ENCODE assay signal across 31 cellular contexts in genomic region chr12:107444771-107445170, GRCh38.
"Had no signal": no experiment of that assay in that cellular context is flagged by ENCODE, and none has a peak within 500 bp of the region (broad histone marks: within the 10 kb centered on the region; RNA-seq: fewer than 3 reads in every experiment).

No MANE protein-coding gene starts in this region.

- DNase-seq: activated CD4-positive, alpha-beta T cell treated with anti-CD3 and anti-CD28 coated beads for 36 hours; activated CD4-positive, alpha-beta T cell treated with anti-CD3 and anti-CD28 coated beads, Interleukin-2, amount 10 ng/mL, durations not matched to agents 7 days and 5 days; activated CD4-positive, alpha-beta T cell treated with anti-CD3 and anti-CD28 coated beads, Interleukin-2, amount 50 U/mL, for 4 hours; activated CD4-positive, CD25-positive, alpha-beta regulatory T cell; activated CD4-positive, CD25-positive, alpha-beta regulatory T cell treated with anti-CD3 and anti-CD28 coated beads, Interleukin-2, amount 50 U/mL, for 72 hours; activated CD8-positive, alpha-beta memory T cell treated with anti-CD3 and anti-CD28 coated beads for 24 hours; activated effector memory CD4-positive, alpha-beta T cell treated with Interleukin-2 at 50 U/mL for 16 hours; activated gamma-delta T cell treated with Interleukin-2 at 50 U/mL for 16 hours; activated naive CD4-positive, alpha-beta T cell treated with anti-CD3 and anti-CD28 coated beads, Interleukin-2, amount 50 U/mL, for 16 hours; activated naive CD4-positive, alpha-beta T cell treated with Interleukin-2 at 50 U/mL for 16 hours; activated T-cell treated with anti-CD3 and anti-CD28 coated beads, Interleukin-2, amount 50 U/mL, for 4 hours; amniotic stem cell; anterior cingulate cortex; brain microvascular endothelial cell; dorsolateral prefrontal cortex; effector memory CD8-positive, alpha-beta T cell; esophagus squamous epithelium; foreskin melanocyte; heart right ventricle; T-helper 1 cell; T-helper 17 cell; T1000 had no signal

- H3K27ac ChIP-seq: brain microvascular endothelial cell, coronary artery, dorsolateral prefrontal cortex, epithelial cell of prostate, esophagus squamous epithelium, gastroesophageal sphincter, heart right ventricle had no signal

- H3K9me3 Mint-ChIP-seq: activated CD4-positive, alpha-beta T cell treated with anti-CD3 and anti-CD28 coated beads, Interleukin-2, amount 10 ng/mL, durations not matched to agents 7 days and 5 days; activated T-cell treated with anti-CD3 and anti-CD28 coated beads, Interleukin-2, amount 50 U/mL, for 4 hours; activated T-helper 17 cell treated with anti-CD3 and anti-CD28 coated beads, Interleukin-2, amount 50 U/mL, for 72 hours; central memory CD8-positive, alpha-beta T cell; dendritic cell treated with granulocyte-macrophage colony-stimulating factor and Interleukin-4, amounts not matched to agents 40 ng/mL and 50 ng/mL, for 4 days; effector memory CD8-positive, alpha-beta T cell; T-helper 2 cell treated with Interferon-gamma antibody and Interleukin-4, amounts not matched to agents 5 μg/mL and 100 μg/mL, for 36 hours had no signal

- H3K27me3 ChIP-seq: brain microvascular endothelial cell, esophagus squamous epithelium, gastroesophageal sphincter had no signal

- H3K4me3 ChIP-seq: coronary artery, dorsolateral prefrontal cortex, esophagus squamous epithelium, gastroesophageal sphincter, heart right ventricle had no signal

- H3K9me3 ChIP-seq: esophagus squamous epithelium, gastroesophageal sphincter, heart right ventricle had no signal

- H3K27ac Mint-ChIP-seq: activated CD4-positive, alpha-beta T cell treated with anti-CD3 and anti-CD28 coated beads for 36 hours; activated CD4-positive, alpha-beta T cell treated with anti-CD3 and anti-CD28 coated beads, Interleukin-2, amount 10 ng/mL, durations not matched to agents 7 days and 5 days; activated CD8-positive, alpha-beta T cell treated with anti-CD3 and anti-CD28 coated beads for 36 hours; activated naive CD8-positive, alpha-beta T cell; activated T-helper 17 cell treated with anti-CD3 and anti-CD28 coated beads, Interleukin-2, amount 50 U/mL, for 72 hours; dendritic cell treated with granulocyte-macrophage colony-stimulating factor and Interleukin-4, amounts not matched to agents 40 ng/mL and 50 ng/mL, for 4 days; T-helper 2 cell treated with Interferon-gamma antibody and Interleukin-4, amounts not matched to agents 5 μg/mL and 100 μg/mL, for 36 hours had no signal

- H3K27me3 Mint-ChIP-seq: activated CD4-positive, alpha-beta T cell treated with anti-CD3 and anti-CD28 coated beads for 36 hours; activated CD4-positive, alpha-beta T cell treated with anti-CD3 and anti-CD28 coated beads, Interleukin-2, amount 10 ng/mL, durations not matched to agents 7 days and 5 days; activated CD8-positive, alpha-beta T cell treated with anti-CD3 and anti-CD28 coated beads for 36 hours; activated naive CD8-positive, alpha-beta T cell; activated T-helper 17 cell treated with anti-CD3 and anti-CD28 coated beads, Interleukin-2, amount 50 U/mL, for 72 hours; central memory CD8-positive, alpha-beta T cell; dendritic cell treated with granulocyte-macrophage colony-stimulating factor and Interleukin-4, amounts not matched to agents 40 ng/mL and 50 ng/mL, for 4 days; effector memory CD8-positive, alpha-beta T cell; T-helper 17 cell had no signal

- H3K36me3 ChIP-seq: brain microvascular endothelial cell, esophagus squamous epithelium, gastroesophageal sphincter, heart right ventricle had no signal

- H3K4me3 Mint-ChIP-seq: activated CD4-positive, alpha-beta T cell treated with anti-CD3 and anti-CD28 coated beads for 36 hours; activated CD4-positive, alpha-beta T cell treated with anti-CD3 and anti-CD28 coated beads, Interleukin-2, amount 10 ng/mL, durations not matched to agents 7 days and 5 days; activated CD8-positive, alpha-beta T cell treated with anti-CD3 and anti-CD28 coated beads for 36 hours; activated naive CD8-positive, alpha-beta T cell; activated T-cell treated with anti-CD3 and anti-CD28 coated beads, Interleukin-2, amount 50 U/mL, for 4 hours; activated T-helper 17 cell treated with anti-CD3 and anti-CD28 coated beads, Interleukin-2, amount 50 U/mL, for 72 hours; central memory CD8-positive, alpha-beta T cell; dendritic cell treated with granulocyte-macrophage colony-stimulating factor and Interleukin-4, amounts not matched to agents 40 ng/mL and 50 ng/mL, for 4 days; effector memory CD8-positive, alpha-beta T cell; T-helper 17 cell; T-helper 2 cell treated with Interferon-gamma antibody and Interleukin-4, amounts not matched to agents 5 μg/mL and 100 μg/mL, for 36 hours had no signal
